In genomic region chr11:63937713-63938480, GRCh38 we compare ENCODE assay signal across 8 cellular contexts. TPM values are rescaled to one million over a fixed set of nuclear protein-coding genes. Genes with fewer than 3 reads are reported as not detected.
DNase-seq lines count a peak whose midpoint lies in the region; ATAC-seq and TF ChIP-seq lines count a peak whose summit lies in the region.

No MANE protein-coding gene starts in this region.

- peak overlapping the region; percentile 53 to 92 (median 72) for H3K4me3 ChIP-seq in heart right ventricle
- H3K4me3 ChIP-seq in skeletal muscle satellite cell (ENCODE audit: low read length): peak overlapping the region; percentile 96

- H3K36me3 Mint-ChIP-seq in CD14-positive monocyte (no peaks in the 10 kb centered on the region), activated B cell treated with CpG ODN at 0.5 μM for 24 hours (ENCODE audit: low read depth) (peaks cover 6% of the 10 kb centered on the region)

- H3K36me3 ChIP-seq in heart right ventricle (no peaks in the 10 kb centered on the region), skeletal muscle satellite cell (ENCODE audit: insufficient read depth, low read length) (no peaks in the 10 kb centered on the region)

- CTCF ChIA-PET in activated B cell treated with CpG ODN at 0.5 μM for 24 hours (lab: Charles Lee): interaction anchor here (1.5 kb wide), 1 partner anchor 99 kb away, joined by 3 read pairs; the partner anchor contains the start of gene MARK2

- H3K9me3 ChIP-seq in heart right ventricle (no peaks in the 10 kb centered on the region), skeletal muscle satellite cell (replicated peaks; ENCODE audit: low read length) (no peaks in the 10 kb centered on the region)

- no peaks in the 10 kb centered on the region for H3K9me3 Mint-ChIP-seq in CD14-positive monocyte
- H3K9me3 Mint-ChIP-seq in activated B cell treated with CpG ODN at 0.5 μM for 24 hours: no peaks in the 10 kb centered on the region

- TF ChIP-seq CTCF in CD14-positive monocyte (IDR thresholded peaks at IDR 0.05) (no peak), activated B cell treated with CpG ODN at 0.5 μM for 24 hours (IDR thresholded peaks at IDR 0.05) (no peak), heart right ventricle (IDR thresholded peaks at IDR 0.05) (no peak)

- POLR2A ChIA-PET in activated B cell treated with CpG ODN at 0.5 μM for 24 hours (lab: Charles Lee): interaction anchor here (0.6 to 1.5 kb wide), 3 partner anchors 18 to 259 kb away, joined by 3 to 5 read pairs (median 4); no protein-coding TSS in a partner anchor

- peak overlapping the region in 9 of 10 donors; percentile 53 to 83 (median 76) for H3K27ac ChIP-seq in heart right ventricle
- no peak overlapping the region for H3K27ac ChIP-seq in substantia nigra (ENCODE audit: low read depth, low read length, poor library complexity, severe bottlenecking)

- peaks cover 6 to 13% (median 12%) of the 10 kb centered on the region in 3 donors for H3K27me3 Mint-ChIP-seq in CD14-positive monocyte (ENCODE audit: low read depth in 3 of 3)
- H3K27me3 Mint-ChIP-seq in activated B cell treated with CpG ODN at 0.5 μM for 24 hours: no peaks in the 10 kb centered on the region

- intact Hi-C loops in CD14-positive monocyte (cut with micrococcal nuclease) (loop anchor here in 1 of 2 donors (2.0 kb wide), 1 partner anchor 97 kb away; no protein-coding TSS in a partner anchor), activated B cell treated with CpG ODN at 0.5 μM for 24 hours (cut with micrococcal nuclease) (loop anchor here (1.0 to 5.0 kb wide), 11 partner anchors 21 to 984 kb away; partner anchors contain the start of genes ATL3, COX8A, DNAJC4 and OTUB1), heart right ventricle (cut with DNase I) (loop anchor here in 2 of 10 donors (2.0 kb wide), 3 partner anchors 17 to 65 kb away; no protein-coding TSS in a partner anchor)

- H3K4me3 Mint-ChIP-seq in CD14-positive monocyte (peak overlapping the region; percentile 87 to 95), activated B cell treated with CpG ODN at 0.5 μM for 24 hours (peak overlapping the region; percentile 90)

- ATAC-seq in GM19023 (IDR thresholded peaks at IDR 0.05; ENCODE audit: unreplicated experiment) (peak; percentile 15), HG03442 (IDR thresholded peaks at IDR 0.05; ENCODE audit: unreplicated experiment) (peak; percentile 4), activated B cell treated with CpG ODN at 0.5 μM for 24 hours (ENCODE audit: low read depth) (peak; percentile 11), heart right ventricle (peak in 6 of 8 donors; percentile 1 to 31 (median 6))

- H3K9ac ChIP-seq in skeletal muscle satellite cell (ENCODE audit: low read depth, low read length): peak overlapping the region; percentile 86

- H3K4me1 ChIP-seq in heart right ventricle (peaks cover 0 to 38% (median 23%) of the 10 kb centered on the region in 9 donors), skeletal muscle satellite cell (ENCODE audit: control insufficient read depth, insufficient read depth, low read length) (peaks cover 11% of the 10 kb centered on the region)

- H3K27me3 ChIP-seq in heart right ventricle (no peaks in the 10 kb centered on the region), skeletal muscle satellite cell (ENCODE audit: control insufficient read depth, insufficient read depth, low read length) (no peaks in the 10 kb centered on the region)

- H3K27ac Mint-ChIP-seq in CD14-positive monocyte: peak overlapping the region in 5 of 7 donors; percentile 32 to 88 (median 69)
- H3K27ac Mint-ChIP-seq in activated B cell treated with CpG ODN at 0.5 μM for 24 hours: peak overlapping the region; percentile 82

- DNase-seq in CD14-positive monocyte (ENCODE audit: low spot score): no peak
- no peak for DNase-seq in activated B cell treated with CpG ODN at 0.5 μM for 24 hours
- no peak for DNase-seq in heart right ventricle
- no peak for DNase-seq in substantia nigra (lab: John Stamatoyannopoulos, UW)
- DNase-seq in Kasumi-1 (lab: John Stamatoyannopoulos, UW): no peak

- H3K4me1 Mint-ChIP-seq in CD14-positive monocyte: peaks cover 32% of the 10 kb centered on the region
- H3K4me1 Mint-ChIP-seq in activated B cell treated with CpG ODN at 0.5 μM for 24 hours: peaks cover 33% of the 10 kb centered on the region

- H3K4me2 ChIP-seq in skeletal muscle satellite cell (ENCODE audit: low read length): peak overlapping the region; percentile 96

- WGBS in heart right ventricle, 2 donors: 25 to 26% methylated on average over 30 of the region's 30 CpGs

RNA-seq across cellular contexts. Expression of gene NAA40, which starts 0.9 kb away (rescaled TPM):
- polyA plus RNA-seq in CD14-positive monocyte: 1 to 10 TPM; 1.5 to 1.6 TPM
- 28.0 and 28.6 TPM in 2 replicates for total RNA-seq in activated B cell treated with CpG ODN at 0.5 μM for 24 hours
- 10 to 100 TPM; 13.0 to 26.4 (median 19.7) TPM for total RNA-seq in heart right ventricle
- polyA plus RNA-seq in heart right ventricle: 10 to 100 TPM; 13.9 to 38.8 TPM
- 9.0 and 12.2 TPM in 2 replicates for total RNA-seq in skeletal muscle satellite cell (2012; rRNA removed)

RNA-seq across cellular contexts. Expression of gene RCOR2, which starts 20.9 kb away (rescaled TPM):
- polyA plus RNA-seq in CD14-positive monocyte: not detected
- total RNA-seq in activated B cell treated with CpG ODN at 0.5 μM for 24 hours: not detected in 2 replicates
- total RNA-seq in heart right ventricle: 1 to 10 TPM; 1.1 to 8.4 (median 5.0) TPM
- polyA plus RNA-seq in heart right ventricle: 1 to 10 TPM; 4.4 to 5.4 TPM
- 3.0 and 5.5 TPM in 2 replicates for total RNA-seq in skeletal muscle satellite cell (2012; rRNA removed)

RNA-seq across cellular contexts. Expression of gene COX8A, which starts 36.5 kb away (rescaled TPM):
- polyA plus RNA-seq in CD14-positive monocyte (100 to 1,000 TPM; 526 to 588 TPM), heart right ventricle (1,000 to 10,000 TPM; 1,312 to 2,481 TPM)
- total RNA-seq in activated B cell treated with CpG ODN at 0.5 μM for 24 hours (182 and 217 TPM in 2 replicates), heart right ventricle (1,000 to 10,000 TPM in 6 of 10 donors, 100 to 1,000 TPM in 4; 868 to 1,274 (median 1,041) TPM)
- 355 and 475 TPM in 2 replicates for total RNA-seq in skeletal muscle satellite cell (2012; rRNA removed)

RNA-seq across cellular contexts. Expression of gene OTUB1, which starts 48.3 kb away (rescaled TPM):
- 100 to 1,000 TPM; 140 to 170 TPM for polyA plus RNA-seq in CD14-positive monocyte
- total RNA-seq in activated B cell treated with CpG ODN at 0.5 μM for 24 hours: 87.4 and 92.5 TPM in 2 replicates
- total RNA-seq in heart right ventricle: 10 to 100 TPM; 47.0 to 58.2 (median 49.8) TPM
- polyA plus RNA-seq in heart right ventricle: 10 to 100 TPM; 34.9 to 87.0 TPM
- total RNA-seq in skeletal muscle satellite cell (2012; rRNA removed): 40.6 and 44.6 TPM in 2 replicates
